11 cellular contexts compared by ENCODE assay signal in genomic region chr17:81339180-81339501, GRCh38. TPM values are rescaled to one million over a fixed set of nuclear protein-coding genes. Genes with fewer than 3 reads are reported as not detected.
DNase-seq lines count a peak whose midpoint lies in the region; ATAC-seq and TF ChIP-seq lines count a peak whose summit lies in the region.
"Had no signal": no experiment of that assay in that cellular context is flagged by ENCODE, and none has a peak within 500 bp of the region (broad histone marks: within the 10 kb centered on the region; RNA-seq: fewer than 3 reads in every experiment).

No MANE protein-coding gene starts in this region.

- H3K9me3 ChIP-seq in BLaER1 (no peaks in the 10 kb centered on the region), OCI-LY7 (ENCODE audit: low read length) (no peaks in the 10 kb centered on the region), esophagus muscularis mucosa (no peaks in the 10 kb centered on the region), neural progenitor cell (ENCODE audit: low read depth) (no peaks in the 10 kb centered on the region), vagina (no peaks in the 10 kb centered on the region)

- no peak for ATAC-seq in activated CD4-positive, CD25-positive, alpha-beta regulatory T cell treated with anti-CD3 and anti-CD28 coated beads, Interleukin-2, amount 50 U/mL, for 24 hours

- no peaks in the 10 kb centered on the region for H3K9me3 Mint-ChIP-seq in neural progenitor cell

- H3K27ac Mint-ChIP-seq in neural progenitor cell = peak overlapping the region; percentile 25

- H3K9me2 ChIP-seq in OCI-LY7 (ENCODE audit: insufficient read depth, low read length) = no peaks in the 10 kb centered on the region

- POLR2A ChIA-PET in OCI-LY7 (lab: Charles Lee) = interaction anchor here (0.7 kb wide), 1 partner anchor 116 kb away, joined by 4 read pairs; no protein-coding TSS in a partner anchor

- H3K4me2 ChIP-seq in BLaER1 (peak overlapping the region; percentile 96), OCI-LY7 (ENCODE audit: low read length) (no peak overlapping the region), neural progenitor cell (no peak overlapping the region)

- H3K36me3 Mint-ChIP-seq in neural progenitor cell = peaks cover 6% of the 10 kb centered on the region

- CTCF ChIA-PET in OCI-LY7 (lab: Charles Lee; ENCODE audit: unreplicated experiment) = no interaction called here

- intact Hi-C loops in OCI-LY7 (cut with micrococcal nuclease; ENCODE audit: unreplicated experiment) = no loop called here
- intact Hi-C loops in esophagus muscularis mucosa (cut with DNase I) = loop anchor here (5.0 kb wide), 1 partner anchor 42 kb away; the partner anchor contains the start of gene SLC38A10
- intact Hi-C loops in vagina (cut with DNase I) = loop anchor here (5.0 kb wide), 1 partner anchor 42 kb away; the partner anchor contains the start of gene SLC38A10

- H4K20me1 ChIP-seq in BLaER1 (peaks cover 94% of the 10 kb centered on the region), OCI-LY7 (ENCODE audit: insufficient read depth, low read length) (no peaks in the 10 kb centered on the region), neural progenitor cell (ENCODE audit: low read depth) (peaks cover 78% of the 10 kb centered on the region)

- no peak for TF ChIP-seq EP300 in esophagus muscularis mucosa (IDR thresholded peaks at IDR 0.05)

- DNase-seq in OCI-LY7 (ENCODE audit: low spot score) (no peak), esophagus muscularis mucosa (ENCODE audit: extremely low spot score) (no peak), neural progenitor cell (ENCODE audit: low spot score) (peak; percentile 38), NCI-H2196 (lab: John Stamatoyannopoulos, UW; ENCODE audit: unreplicated experiment) (no peak), vagina (ENCODE audit: extremely low spot score in 2 of 2) (no peak), GDM1 (lab: John Stamatoyannopoulos, UW) (no peak)
- DNase-seq: MM.1S, RPMI8226 had no signal

- H3K27ac ChIP-seq in BLaER1 (peak overlapping the region; percentile 73), OCI-LY7 (ENCODE audit: low read depth, low read length, poor library complexity, severe bottlenecking) (no peak overlapping the region), esophagus muscularis mucosa (replicated peaks in 1 of 4) (peak overlapping the region; percentile 91 to 99 (median 96)), neural progenitor cell (no peak overlapping the region), vagina (no peak overlapping the region)
- H3K27ac ChIP-seq: HL-60 had no signal

- H3K36me3 ChIP-seq in BLaER1 = peaks cover 30% of the 10 kb centered on the region
- no peaks in the 10 kb centered on the region for H3K36me3 ChIP-seq in OCI-LY7 (ENCODE audit: insufficient read depth, low read length)
- no peaks in the 10 kb centered on the region for H3K36me3 ChIP-seq in esophagus muscularis mucosa
- no peaks in the 10 kb centered on the region for H3K36me3 ChIP-seq in neural progenitor cell
- no peaks in the 10 kb centered on the region for H3K36me3 ChIP-seq in vagina

- peaks cover 38% of the 10 kb centered on the region for H3K4me1 Mint-ChIP-seq in neural progenitor cell

- H3F3A ChIP-seq in neural progenitor cell (ENCODE audit: low read depth) = peaks cover 48% of the 10 kb centered on the region

- peaks cover 5% of the 10 kb centered on the region for H3K27me3 Mint-ChIP-seq in neural progenitor cell (ENCODE audit: insufficient read depth, low read depth)

- H3K4me3 ChIP-seq in BLaER1 (no peak overlapping the region), OCI-LY7 (ENCODE audit: low read depth, low read length, poor library complexity, severe bottlenecking) (no peak overlapping the region), esophagus muscularis mucosa (no peak overlapping the region), neural progenitor cell (no peak overlapping the region), vagina (no peak overlapping the region)

- no peak overlapping the region for H3K9ac ChIP-seq in BLaER1
- no peak overlapping the region for H3K9ac ChIP-seq in neural progenitor cell

- H2AFZ ChIP-seq in OCI-LY7 (ENCODE audit: low read length) (no peak overlapping the region), neural progenitor cell (replicated peaks) (no peak overlapping the region)

- H3K27me3 ChIP-seq in BLaER1 = peaks cover 36% of the 10 kb centered on the region; the same call in 1 of the 2 replicates
- H3K27me3 ChIP-seq in esophagus muscularis mucosa = no peaks in the 10 kb centered on the region
- H3K27me3 ChIP-seq in neural progenitor cell = peaks cover 32% of the 10 kb centered on the region
- no peaks in the 10 kb centered on the region for H3K27me3 ChIP-seq in vagina

- WGBS in esophagus muscularis mucosa = 62% methylated on average over 4 of the region's 4 CpGs

- H3K4me1 ChIP-seq in BLaER1 = peaks cover 77% of the 10 kb centered on the region
- no peaks in the 10 kb centered on the region for H3K4me1 ChIP-seq in OCI-LY7 (ENCODE audit: insufficient read depth, low read length, poor library complexity, severe bottlenecking)
- H3K4me1 ChIP-seq in esophagus muscularis mucosa = peaks cover 43 to 93% (median 87%) of the 10 kb centered on the region in 4 donors
- peaks cover 37% of the 10 kb centered on the region for H3K4me1 ChIP-seq in neural progenitor cell
- peaks cover 73% of the 10 kb centered on the region for H3K4me1 ChIP-seq in vagina

- H3K4me3 Mint-ChIP-seq in neural progenitor cell = peak overlapping the region; percentile 79

- TF ChIP-seq POLR2A in esophagus muscularis mucosa (IDR thresholded peaks at IDR 0.05; ENCODE audit: low read depth) (no peak), vagina (IDR thresholded peaks at IDR 0.05) (no peak)

- BruUV-seq in OCI-LY7 (replicated peaks; lab: Mats Ljungman, UMichigan) = no TSS peak

- H3K79me2 ChIP-seq in OCI-LY7 (ENCODE audit: insufficient read depth, low read depth, low read length) = no peaks in the 10 kb centered on the region
- peaks cover 52% of the 10 kb centered on the region for H3K79me2 ChIP-seq in neural progenitor cell (ENCODE audit: low read depth)

- TF ChIP-seq CTCF in OCI-LY7 (conservative IDR thresholded peaks at IDR 0.05; ENCODE audit: low read length) = 0 out of 2 replicates have a peak, but pooled peaks have one; percentile 2
- TF ChIP-seq CTCF in esophagus muscularis mucosa (IDR thresholded peaks at IDR 0.05) = no peak
- no peak for TF ChIP-seq CTCF in neural progenitor cell (IDR thresholded peaks at IDR 0.05)
- TF ChIP-seq CTCF in vagina (IDR thresholded peaks at IDR 0.05) = no peak

RNA-seq across cellular contexts. Expression of gene SLC38A10, which starts 44.0 kb away (rescaled TPM):
- total RNA-seq in OCI-LY7 (2014; rRNA removed; shearing (Covaris generic)) = 50.5 and 56.0 TPM in 2 replicates
- 147 and 150 TPM in 2 replicates for total RNA-seq in OCI-LY7 (2022)
- total RNA-seq in esophagus muscularis mucosa = 100 to 1,000 TPM in 2 of 4 donors, 10 to 100 TPM in 2; 78.0 to 103 (median 93.4) TPM
- total RNA-seq in neural progenitor cell (ENCODE audit: low replicate concordance) = 8.3 and 31.4 TPM in 2 replicates
- total RNA-seq in vagina = 67.5 TPM

RNA-seq across cellular contexts. Expression of gene BAHCC1, which starts 56.1 kb away (rescaled TPM):
- 1.4 and 5.2 TPM in 2 replicates for total RNA-seq in OCI-LY7 (2014; rRNA removed; shearing (Covaris generic))
- total RNA-seq in OCI-LY7 (2022) = 5.5 and 5.7 TPM in 2 replicates
- 10 to 100 TPM; 15.9 to 38.1 (median 21.1) TPM for total RNA-seq in esophagus muscularis mucosa
- 3.4 and 26.3 TPM in 2 replicates for total RNA-seq in neural progenitor cell (ENCODE audit: low replicate concordance)
- total RNA-seq in vagina = 9.1 TPM

Comparison
In these comparisons a context has a peak if more than half of its experiments do, and no peak if none do; other contexts are left out.
1. H3K27ac ChIP-seq: peak in BLaER1 (single experiment) and esophagus muscularis mucosa (4 of 4); none in OCI-LY7 (single experiment), neural progenitor cell (single experiment) and vagina (single experiment).